13 cellular contexts compared by ENCODE assay signal in the genomic region with DNA sequence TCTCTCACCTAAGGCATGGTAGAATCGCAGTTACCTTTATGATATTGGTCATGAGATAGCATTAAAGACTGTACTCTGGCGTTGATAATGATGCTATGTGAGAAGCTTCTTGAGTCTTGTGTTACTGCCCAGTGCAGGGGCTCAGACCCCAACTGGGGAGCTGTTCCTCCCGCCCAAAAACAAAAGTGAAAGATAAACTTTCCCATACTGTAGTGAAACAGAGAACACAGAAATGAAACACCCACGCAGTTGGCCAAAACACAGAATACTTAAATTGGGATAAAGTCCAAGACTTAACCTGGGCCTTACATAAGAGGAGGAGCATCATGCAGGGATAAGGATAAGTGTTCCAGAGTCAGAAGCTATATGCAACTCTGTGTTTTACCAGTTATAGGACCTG.
"Had no signal": no experiment of that assay in that cellular context is flagged by ENCODE, and none has a peak within 500 bp of the region (broad histone marks: within the 10 kb centered on the region; RNA-seq: fewer than 3 reads in every experiment).

No MANE protein-coding gene starts in this region.

- H3K36me3 Mint-ChIP-seq: naive B cell had no signal

- H3K27ac Mint-ChIP-seq: activated naive CD8-positive, alpha-beta T cell; naive B cell had no signal

- H3K9me3 ChIP-seq: lower lobe of right lung, neutrophil, vagina had no signal

- ATAC-seq: lower lobe of right lung had no signal

- H3K4me3 Mint-ChIP-seq: activated naive CD8-positive, alpha-beta T cell; naive B cell had no signal

- H3K27me3 ChIP-seq: esophagus muscularis mucosa, neutrophil, vagina had no signal

- H3K36me3 ChIP-seq: esophagus muscularis mucosa, lower lobe of right lung, neutrophil, vagina had no signal

- H3K4me3 ChIP-seq: esophagus muscularis mucosa, lower lobe of right lung, vagina had no signal

- DNase-seq: activated CD4-positive, CD25-positive, alpha-beta regulatory T cell; activated T-cell treated with anti-CD3 and anti-CD28 coated beads for 4 hours; anterior cingulate cortex; immature natural killer cell; lower lobe of right lung; naive B cell; retina; stimulated activated CD4-positive, alpha-beta T cell treated with anti-CD3 and anti-CD28 coated beads, Interleukin-15, amount 100 ng/mL, for 24 hours; stimulated activated CD4-positive, alpha-beta T cell treated with anti-CD3 and anti-CD28 coated beads, Interleukin-4, amount 100 ng/mL, for 24 hours had no signal

- H3K27me3 Mint-ChIP-seq: activated naive CD8-positive, alpha-beta T cell had no signal

- H3K4me1 ChIP-seq: esophagus muscularis mucosa, lower lobe of right lung, vagina had no signal

- H3K27ac ChIP-seq: esophagus muscularis mucosa, lower lobe of right lung, neutrophil, vagina had no signal
